In the genomic region with DNA sequence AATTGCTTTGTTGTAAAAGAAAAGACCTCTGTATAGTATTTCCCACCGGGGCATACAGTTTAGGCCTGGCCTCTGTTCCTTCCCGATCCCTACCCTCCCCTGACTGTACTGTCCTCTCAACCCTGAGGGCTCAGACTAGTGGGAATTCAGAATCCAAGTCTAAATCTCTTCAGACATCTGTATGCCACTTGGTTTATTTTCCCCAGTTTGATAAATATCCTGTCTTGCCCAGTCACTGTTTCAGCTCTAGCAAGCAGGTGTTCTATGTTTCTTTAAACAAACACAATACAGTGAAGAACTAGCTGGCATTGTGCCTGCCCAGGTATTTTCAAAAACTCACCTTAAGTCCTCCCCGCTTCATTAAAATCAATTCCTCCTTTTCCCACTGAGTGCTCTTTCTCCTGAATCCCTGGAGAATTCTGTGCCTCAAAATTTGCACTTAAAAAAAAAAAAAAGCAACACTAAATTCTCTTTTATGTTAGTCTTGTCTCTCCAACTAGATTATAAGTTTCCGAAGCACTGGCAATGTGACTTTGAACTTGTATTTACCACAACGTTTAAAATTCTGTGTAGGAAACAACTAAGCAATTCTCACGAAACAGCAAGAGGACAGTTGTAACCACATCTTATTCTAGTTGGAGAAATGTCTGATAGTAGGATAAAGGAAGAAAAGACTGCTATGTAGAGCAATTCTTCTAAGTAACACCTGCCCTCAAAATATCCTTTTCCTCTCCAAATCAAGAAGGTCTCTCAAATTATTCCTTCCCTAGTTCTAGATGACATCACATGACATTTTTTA, we compare ENCODE assay signal across 16 cellular contexts.
DNase-seq lines count a peak whose midpoint lies in the region; ATAC-seq, FAIRE-seq and TF ChIP-seq lines count a peak whose summit lies in the region.
"Had no signal": no experiment of that assay in that cellular context is flagged by ENCODE, and none has a peak within 500 bp of the region (broad histone marks: within the 10 kb centered on the region; RNA-seq: fewer than 3 reads in every experiment).

No MANE protein-coding gene starts in this region.

- no peak for TF ChIP-seq POLR2A in GM12891 (IDR thresholded peaks at IDR 0.05; ENCODE audit: low read depth, low read length)

- no peaks in the 10 kb centered on the region for H3K36me3 ChIP-seq in pancreas
- H3K36me3 ChIP-seq in A673 (ENCODE audit: insufficient read depth, low read length, poor library complexity, severe bottlenecking), result no peaks in the 10 kb centered on the region

- TF ChIP-seq CTCF in pancreas (IDR thresholded peaks at IDR 0.05), result no peak
- no peak for TF ChIP-seq CTCF in A673 (conservative IDR thresholded peaks at IDR 0.05; ENCODE audit: low read depth, low read length)

- peak in 1 of 2 donors; percentile 22 for ATAC-seq in activated T-cell treated with anti-CD3 and anti-CD28 coated beads, Interleukin-2, amount 50 U/mL, for 72 hours (replicated peaks in 1 of 2)
- ATAC-seq in pancreas, result peak; percentile 62 to 76 (median 71)
- ATAC-seq: Panc1 had no signal

- H3K4me3 ChIP-seq in pancreas (no peak overlapping the region), A673 (ENCODE audit: low read depth, low read length, poor library complexity, severe bottlenecking) (no peak overlapping the region)

- no TSS peak for BruUV-seq in A673 (replicated peaks; lab: Mats Ljungman, UMichigan)

- CTCF ChIA-PET in A673 (lab: Charles Lee), result no interaction called here

- intact Hi-C loops in pancreas (cut with DNase I) (no loop called here), A673 (cut with micrococcal nuclease; ENCODE audit: unreplicated experiment) (no loop called here)

- H3K36me3 Mint-ChIP-seq in activated T-cell treated with anti-CD3 and anti-CD28 coated beads, Interleukin-2, amount 50 U/mL, for 72 hours (ENCODE audit: insufficient read depth in 2 of 2), result peaks cover 4 to 8% of the 10 kb centered on the region in 2 donors

- H3K9me3 ChIP-seq in pancreas (no peaks in the 10 kb centered on the region), A673 (ENCODE audit: low read depth, low read length, poor library complexity, severe bottlenecking) (no peaks in the 10 kb centered on the region)

- H3K27ac Mint-ChIP-seq in activated T-cell treated with anti-CD3 and anti-CD28 coated beads, Interleukin-2, amount 50 U/mL, for 72 hours, result peak overlapping the region; percentile 93
- H3K27ac Mint-ChIP-seq: stimulated activated naive B cell treated with anti-CD40 and anti-IgM and Interleukin-4, amounts not matched to agents 10 μg/mL and 1 μg/mL and 100 μg/mL, for 72 hours had no signal

- H3K27me3 Mint-ChIP-seq in activated T-cell treated with anti-CD3 and anti-CD28 coated beads, Interleukin-2, amount 50 U/mL, for 72 hours (ENCODE audit: low read depth), result no peaks in the 10 kb centered on the region
- H3K27me3 Mint-ChIP-seq: stimulated activated naive B cell treated with anti-CD40 and anti-IgM and Interleukin-4, amounts not matched to agents 10 μg/mL and 1 μg/mL and 100 μg/mL, for 72 hours had no signal

- FAIRE-seq in pancreas (lab: Jason Lieb, UNC) (no peak), GM12891 (lab: Jason Lieb, UNC) (no peak)
- FAIRE-seq: frontal cortex, H1 had no signal

- no peaks in the 10 kb centered on the region for H3K27me3 ChIP-seq in pancreas
- H3K27me3 ChIP-seq in A673 (replicated peaks; ENCODE audit: insufficient read depth, low read depth, low read length, poor library complexity), result no peaks in the 10 kb centered on the region

- POLR2A ChIA-PET in A673 (lab: Charles Lee; ENCODE audit: low non-redundant PET), result no interaction called here

- H3K27ac ChIP-seq in pancreas (peak overlapping the region in 2 of 4 donors; percentile 13 to 23), A673 (ENCODE audit: low read depth, low read length, poor library complexity, severe bottlenecking) (no peak overlapping the region)

- H3K4me3 Mint-ChIP-seq in activated T-cell treated with anti-CD3 and anti-CD28 coated beads, Interleukin-2, amount 50 U/mL, for 72 hours, result peak overlapping the region; percentile 55 to 84
- H3K4me3 Mint-ChIP-seq: stimulated activated naive B cell treated with anti-CD40 and anti-IgM and Interleukin-4, amounts not matched to agents 10 μg/mL and 1 μg/mL and 100 μg/mL, for 72 hours had no signal

- no peak for DNase-seq in activated T-cell treated with anti-CD3 and anti-CD28 coated beads, Interleukin-2, amount 50 U/mL, for 72 hours
- no peak for DNase-seq in activated T-cell treated with anti-CD3 and anti-CD28 coated beads for 4 hours
- DNase-seq in NCI-H1417 (lab: John Stamatoyannopoulos, UW), result peak; percentile 40 to 92 (median 80)
- DNase-seq in SHP77 treated with DMSO at 0.1 percent for 48 hours (lab: John Stamatoyannopoulos, UW), result peak; percentile 25
- peak in 1 of 6 donors; percentile 11 for DNase-seq in pancreas
- DNase-seq in GM12891 (ENCODE audit: insufficient read length, low spot score), result no peak
- DNase-seq in A673 (ENCODE audit: low spot score), result no peak
- DNase-seq in GM19240 (ENCODE audit: insufficient read length, low spot score), result no peak
- DNase-seq: anterior cingulate cortex; NCI-H1694 treated with DMSO at 0.1 percent for 48 hours; stimulated activated CD4-positive, alpha-beta T cell treated with anti-CD3 and anti-CD28 coated beads, Interleukin-2, amount 100 ng/mL, for 48 hours; stimulated activated naive B cell treated with anti-CD40 and anti-IgM and Interleukin-4, amounts not matched to agents 10 μg/mL and 1 μg/mL and 100 μg/mL, for 72 hours; T1000 had no signal

- peaks cover 68% of the 10 kb centered on the region for H3K4me1 Mint-ChIP-seq in activated T-cell treated with anti-CD3 and anti-CD28 coated beads, Interleukin-2, amount 50 U/mL, for 72 hours (ENCODE audit: low read depth)

- peaks cover 0 to 34% (median 6%) of the 10 kb centered on the region in 3 donors for H3K4me1 ChIP-seq in pancreas
- H3K4me1 ChIP-seq in A673 (ENCODE audit: insufficient read depth, low read length, poor library complexity, severe bottlenecking), result peaks cover 5% of the 10 kb centered on the region

- no peaks in the 10 kb centered on the region for H3K9me3 Mint-ChIP-seq in activated T-cell treated with anti-CD3 and anti-CD28 coated beads, Interleukin-2, amount 50 U/mL, for 72 hours

- WGBS in pancreas, 2 donors, result 43% methylated on average over 6 of the region's 6 CpGs

TF ChIP-seq in GM12891, 5 proteins besides CTCF, POLR2A, EP300 and RAD21:
- TF ChIP-seq SPI1 (IDR thresholded peaks at IDR 0.05; ENCODE audit: low read depth, low read length) (no peak), TAF1 (IDR thresholded peaks at IDR 0.05; ENCODE audit: low read depth, low read length) (no peak), POLR2AphosphoS5 (IDR thresholded peaks at IDR 0.05; ENCODE audit: low read depth, low read length) (no peak), POU2F2 (IDR thresholded peaks at IDR 0.05; ENCODE audit: low read depth, low read length) (no peak), PAX5 (IDR thresholded peaks at IDR 0.05; ENCODE audit: insufficient read depth, low read length, severe bottlenecking) (no peak)

Comparison
In these comparisons a context has a peak if more than half of its experiments do, and no peak if none do; other contexts are left out.
1. DNase-seq: peak in NCI-H1417 (3 of 3) and SHP77 treated with DMSO at 0.1 percent for 48 hours (single experiment); none in activated T-cell treated with anti-CD3 and anti-CD28 coated beads, Interleukin-2, amount 50 U/mL, for 72 hours (0 of 2), activated T-cell treated with anti-CD3 and anti-CD28 coated beads for 4 hours (single experiment), GM12891 (single experiment), A673 (single experiment) and GM19240 (single experiment).